Comparison of ENCODE assay signal across 18 cellular contexts in genomic region chr19:48650974-48651681, GRCh38. TPM values are rescaled to one million over a fixed set of nuclear protein-coding genes. Genes with fewer than 3 reads are reported as not detected.
DNase-seq lines count a peak whose midpoint lies in the region; ATAC-seq, FAIRE-seq and TF ChIP-seq lines count a peak whose summit lies in the region.
"Had no signal": no experiment of that assay in that cellular context is flagged by ENCODE, and none has a peak within 500 bp of the region (broad histone marks: within the 10 kb centered on the region; RNA-seq: fewer than 3 reads in every experiment).

No MANE protein-coding gene starts in this region.

- H3K4ac ChIP-seq in H1 (replicated peaks; ENCODE audit: insufficient read length, low read depth, low read length) = no peak overlapping the region

- DNase-seq in MCF 10A (ENCODE audit: unreplicated experiment) = no peak
- DNase-seq in breast epithelium (ENCODE audit: low spot score in 2 of 2) = no peak
- no peak for DNase-seq in T-cell
- DNase-seq in H1 (ENCODE audit: low read depth in 1 of 2, low spot score in 2 of 2) = no peak
- DNase-seq in NCI-H526 (lab: John Stamatoyannopoulos, UW) = no peak
- DNase-seq in Calu3 = no peak
- no peak for DNase-seq in midbrain (lab: John Stamatoyannopoulos, UW)
- no peak for DNase-seq in effector memory CD4-positive, alpha-beta T cell
- DNase-seq: GF-D8, GM23248, HFFc6, NCI-H1105 treated with DMSO at 0.1 percent for 48 hours, NCI-H187 treated with DMSO at 0.1 percent for 48 hours, NCI-H510A, Peyer's patch, SHP77 had no signal

- no peak overlapping the region for H2AK5ac ChIP-seq in H1 (ENCODE audit: low read depth, low read length)

- H2AFZ ChIP-seq in H1 (ENCODE audit: low read length) = no peak overlapping the region
- H2AFZ ChIP-seq: GM23248 had no signal

- no peaks in the 10 kb centered on the region for H3K27me3 ChIP-seq in breast epithelium
- no peaks in the 10 kb centered on the region for H3K27me3 ChIP-seq in H1 (replicated peaks in 1 of 4; ENCODE audit: control insufficient read depth in 3 of 4, extremely low read depth in 1 of 4, insufficient read depth in 3 of 4, low read length in 3 of 4)
- no peaks in the 10 kb centered on the region for H3K27me3 ChIP-seq in effector memory CD4-positive, alpha-beta T cell (replicated peaks; ENCODE audit: control insufficient read depth, insufficient read depth, low read length, poor library complexity, severe bottlenecking)
- H3K27me3 ChIP-seq: Peyer's patch had no signal

- H3K14ac ChIP-seq in H1 (ENCODE audit: insufficient read length) = no peak overlapping the region

- no peak for FAIRE-seq in H1 (lab: Jason Lieb, UNC)
- FAIRE-seq: A204.1 had no signal

- H3K27ac ChIP-seq in breast epithelium (no peak overlapping the region), H1 (ENCODE audit: low read depth, low read length) (no peak overlapping the region)
- no peak overlapping the region for H3K27ac ChIP-seq in effector memory CD4-positive, alpha-beta T cell (ENCODE audit: insufficient read depth, low read length, poor library complexity, severe bottlenecking)
- H3K27ac ChIP-seq: GM23248, Peyer's patch had no signal

- intact Hi-C loops in MCF 10A (cut with micrococcal nuclease) (no loop called here), breast epithelium (cut with DNase I; ENCODE audit: low total_unique reads) (no loop called here), Calu3 (cut with micrococcal nuclease; ENCODE audit: unreplicated experiment) (no loop called here)

- H2BK5ac ChIP-seq in H1 (ENCODE audit: low read depth, low read length) = no peak overlapping the region

- H3K9me3 ChIP-seq in breast epithelium = no peaks in the 10 kb centered on the region
- H3K9me3 ChIP-seq in H1 (ENCODE audit: insufficient read depth in 2 of 2, low read depth in 1 of 2, low read length in 1 of 2) = 0 out of 4 replicates have a peak, but pooled peaks cover 0 to 3% of the 10 kb centered on the region in 2 experiments
- no peaks in the 10 kb centered on the region for H3K9me3 ChIP-seq in effector memory CD4-positive, alpha-beta T cell (ENCODE audit: control insufficient read depth, low read length)
- H3K9me3 ChIP-seq: Peyer's patch had no signal

- H2BK12ac ChIP-seq in H1 (ENCODE audit: low read depth, low read length) = no peak overlapping the region

- H3K23ac ChIP-seq in H1 (ENCODE audit: insufficient read length) = no peak overlapping the region

- ATAC-seq in T-cell (replicated peaks in 1 of 4) = no peak

- TF ChIP-seq CTCF in MCF 10A (IDR thresholded peaks at IDR 0.05; ENCODE audit: unreplicated experiment) = no peak
- no peak for TF ChIP-seq CTCF in breast epithelium (IDR thresholded peaks at IDR 0.05)
- no peak for TF ChIP-seq CTCF in H1 (IDR thresholded peaks at IDR 0.05; ENCODE audit: control extremely low read depth in 1 of 3, insufficient read depth in 1 of 3, low read depth in 1 of 3, low read length in 3 of 3)
- TF ChIP-seq CTCF in Calu3 (IDR thresholded peaks at IDR 0.05; ENCODE audit: unreplicated experiment) = no peak

- peaks cover 1% of the 10 kb centered on the region; the same call in 1 of the 2 replicates for H3K23me2 ChIP-seq in H1 (ENCODE audit: low read depth, low read length)

- H3K27me3 Mint-ChIP-seq in MCF 10A (ENCODE audit: insufficient read depth, unreplicated experiment) (no peaks in the 10 kb centered on the region), T-cell (no peaks in the 10 kb centered on the region), Calu3 (ENCODE audit: unreplicated experiment) (peaks cover 22% of the 10 kb centered on the region)

- TF ChIP-seq POLR2A in breast epithelium (IDR thresholded peaks at IDR 0.05) = no peak
- TF ChIP-seq POLR2A in H1 (IDR thresholded peaks at IDR 0.05; ENCODE audit: control extremely low read depth in 1 of 2, low read depth in 2 of 2, low read length in 2 of 2) = no peak

- no peaks in the 10 kb centered on the region for H3K79me1 ChIP-seq in H1 (ENCODE audit: low read depth, low read length)

- H3K79me2 ChIP-seq in H1 (ENCODE audit: control insufficient read depth in 1 of 2, insufficient read depth in 2 of 2, low read length in 2 of 2) = no peaks in the 10 kb centered on the region

- no peak overlapping the region for H3K4me3 Mint-ChIP-seq in MCF 10A (ENCODE audit: unreplicated experiment)
- no peak overlapping the region for H3K4me3 Mint-ChIP-seq in T-cell
- H3K4me3 Mint-ChIP-seq in Calu3 (ENCODE audit: low read depth, unreplicated experiment) = no peak overlapping the region
- H3K4me3 Mint-ChIP-seq: CD14-positive monocyte, HFFc6 had no signal

- H4K8ac ChIP-seq in H1 (ENCODE audit: extremely low read depth, insufficient read depth, low read length) = no peak overlapping the region

- H3K36me3 Mint-ChIP-seq in MCF 10A (ENCODE audit: insufficient read depth, unreplicated experiment) (no peaks in the 10 kb centered on the region), T-cell (no peaks in the 10 kb centered on the region), Calu3 (ENCODE audit: insufficient read depth, unreplicated experiment) (peaks cover 2% of the 10 kb centered on the region)

- 86% methylated on average over 12 of the region's 12 CpGs; no CpG with 5 or more reads in 1 of the 2 experiments for WGBS in H1 (ENCODE audit: extremely low coverage in 1 of 2, insufficient coverage in 1 of 2, insufficient read length in 1 of 2, insufficient replicate concordance in 2 of 2, low coverage in 1 of 2, low lambda C conversion rate in 2 of 2, missing lambda C conversion rate in 1 of 2), 2 experiments

- no peak overlapping the region for H3K9ac ChIP-seq in H1 (replicated peaks in 1 of 4; ENCODE audit: extremely low read depth in 1 of 4, low read depth in 3 of 4, low read length in 3 of 4)
- H3K9ac ChIP-seq: GM23248 had no signal

- H3K27ac Mint-ChIP-seq in MCF 10A (ENCODE audit: low read depth, unreplicated experiment) (peak overlapping the region; percentile 22), T-cell (peak overlapping the region; percentile 11 to 33), Calu3 (ENCODE audit: unreplicated experiment) (no peak overlapping the region)
- H3K27ac Mint-ChIP-seq: HFFc6 had no signal

- no peak overlapping the region for H2BK120ac ChIP-seq in H1 (replicated peaks; ENCODE audit: low read depth, low read length)

- no peak overlapping the region for H3K4me2 ChIP-seq in H1 (ENCODE audit: insufficient read depth in 1 of 2, low read depth in 2 of 2, low read length in 2 of 2)

- no peak for TF ChIP-seq RAD21 in H1 (IDR thresholded peaks at IDR 0.05 in 1 of 2, conservative IDR thresholded peaks at IDR 0.05 in 1 of 2; ENCODE audit: low read depth in 2 of 2, low read length in 2 of 2)

- no peak overlapping the region for H4K91ac ChIP-seq in H1 (replicated peaks; ENCODE audit: insufficient read length, low read length)

- H3K4me1 Mint-ChIP-seq in MCF 10A (ENCODE audit: insufficient read depth, unreplicated experiment) (peaks cover 21% of the 10 kb centered on the region), T-cell (peaks cover 34 to 45% (median 35%) of the 10 kb centered on the region in 3 donors), Calu3 (ENCODE audit: low read depth, unreplicated experiment) (peaks cover 10% of the 10 kb centered on the region)

- H4K20me1 ChIP-seq in H1 (replicated peaks in 1 of 2; ENCODE audit: control insufficient read depth in 1 of 2, insufficient read depth in 2 of 2, low read length in 2 of 2) = no peaks in the 10 kb centered on the region

- H2BK15ac ChIP-seq in H1 (ENCODE audit: low read length) = 0 out of 2 replicates have a peak overlapping the region, but pooled peaks have one; percentile 53

- no peak overlapping the region for H3K56ac ChIP-seq in H1 (replicated peaks; ENCODE audit: insufficient read length, low read depth, low read length)

- H3K4me1 ChIP-seq in breast epithelium (no peaks in the 10 kb centered on the region), H1 (replicated peaks in 1 of 4; ENCODE audit: control insufficient read depth in 3 of 4, insufficient read depth in 4 of 4, low read length in 3 of 4) (peaks cover 0 to 2% (median 0%) of the 10 kb centered on the region in 4 experiments; a peak in 2 of 7 replicates)
- peaks cover 9% of the 10 kb centered on the region for H3K4me1 ChIP-seq in effector memory CD4-positive, alpha-beta T cell (ENCODE audit: control insufficient read depth, insufficient read depth, low read length, poor library complexity, severe bottlenecking)

- BruUV-seq in MCF 10A (replicated peaks; lab: Mats Ljungman, UMichigan) (no TSS peak), Calu3 (replicated peaks; lab: Mats Ljungman, UMichigan) (no TSS peak)

- no peak for TF ChIP-seq EP300 in H1 (IDR thresholded peaks at IDR 0.05; ENCODE audit: borderline replicate concordance in 1 of 2, low read depth in 2 of 2, low read length in 2 of 2)

- no peak overlapping the region for H4K5ac ChIP-seq in H1 (ENCODE audit: insufficient read length, low read depth, low read length)

- CTCF ChIA-PET in MCF 10A (lab: Yijun Ruan, JAX) (interaction anchor here (0.6 to 1.0 kb wide), 5 partner anchors 25 to 333 kb away, joined by 3 to 4 read pairs (median 3); no protein-coding TSS in a partner anchor), T-cell (lab: Charles Lee) (interaction anchor here in 1 of 2 donors (0.6 kb wide), 2 partner anchors 46 to 911 kb away, joined by 3 to 6 read pairs; no protein-coding TSS in a partner anchor), H1 (lab: Charles Lee; ENCODE audit: partially characterized antibody) (interaction anchor here (0.7 to 1.6 kb wide), 6 partner anchors 22 to 185 kb away, joined by 3 to 5 read pairs (median 4); partner anchors contain the start of genes FUT2, HSD17B14 and NTN5), Calu3 (lab: Charles Lee) (interaction anchor here (0.7 kb wide), 1 partner anchor 8 kb away, joined by 7 read pairs; no protein-coding TSS in a partner anchor)

- H3K36me3 ChIP-seq in breast epithelium (no peaks in the 10 kb centered on the region), H1 (ENCODE audit: control insufficient read depth in 2 of 4, insufficient read depth in 4 of 4, low read length in 3 of 4) (no peaks in the 10 kb centered on the region)
- H3K36me3 ChIP-seq in effector memory CD4-positive, alpha-beta T cell (ENCODE audit: control insufficient read depth, insufficient read depth, low read length) = no peaks in the 10 kb centered on the region
- H3K36me3 ChIP-seq: Peyer's patch had no signal

- no peak overlapping the region for H2BK20ac ChIP-seq in H1 (ENCODE audit: low read length)

- H3K18ac ChIP-seq in H1 (ENCODE audit: extremely low read depth, low read length) = no peak overlapping the region

- H3K4me3 ChIP-seq in breast epithelium = no peak overlapping the region
- H3K4me3 ChIP-seq in H1 (ENCODE audit: extremely low read depth in 1 of 4, insufficient read depth in 2 of 4, low read depth in 3 of 4, low read length in 4 of 4) = no peak overlapping the region
- H3K4me3 ChIP-seq in effector memory CD4-positive, alpha-beta T cell (ENCODE audit: insufficient read depth, low read depth, low read length, poor library complexity, severe bottlenecking) = no peak overlapping the region
- H3K4me3 ChIP-seq: GM23248, Peyer's patch had no signal

- POLR2A ChIA-PET in MCF 10A (lab: Yijun Ruan, JAX) = interaction anchor here (1.0 kb wide), 1 partner anchor 32 kb away, joined by 3 read pairs; the partner anchor contains the start of genes RPL18 and SPHK2
- POLR2A ChIA-PET in T-cell (lab: Charles Lee) = interaction anchor here in 1 of 2 donors (0.7 kb wide), 1 partner anchor 18 kb away, joined by 7 read pairs; no protein-coding TSS in a partner anchor
- POLR2A ChIA-PET in H1 (lab: Charles Lee; ENCODE audit: partially characterized antibody) = interaction anchor here (0.6 to 1.1 kb wide), 7 partner anchors 10 to 837 kb away, joined by 3 to 5 read pairs (median 3); no protein-coding TSS in a partner anchor

- H3K9me3 Mint-ChIP-seq in MCF 10A (ENCODE audit: unreplicated experiment) (no peaks in the 10 kb centered on the region), T-cell (no peaks in the 10 kb centered on the region), Calu3 (ENCODE audit: low read depth, unreplicated experiment) (no peaks in the 10 kb centered on the region)
- H3K9me3 Mint-ChIP-seq: HFFc6 had no signal

RNA-seq across cellular contexts. Expression of gene CA11, which starts 5.1 kb away (rescaled TPM):
- total RNA-seq in MCF 10A (2022) (2.6 and 2.9 TPM in 2 replicates), breast epithelium (10 to 100 TPM in 1 of 3 donors, 1 to 10 TPM in 2; 2.2 to 14.2 (median 9.8) TPM), T-cell (10 to 100 TPM in 4 of 5 donors, 1 to 10 TPM in 1; 8.0 to 18.5 (median 11.0) TPM), Calu3 (2022) (2.1 and 5.1 TPM in 2 replicates)
- 51.7 and 53.0 TPM in 2 replicates for total RNA-seq in H1 (2021; fragmentation: NEBNext Ultra II Directional; extraction: Animal tissue kit (Norgen Biotek cat#: 25700))
- polyA plus RNA-seq in H1 (2011; rRNA removed) = 71.4 and 78.9 TPM in 2 replicates
- 62.3 TPM for polyA plus RNA-seq in H1 (2011; cell fraction: cytosol; rRNA removed)
- 77.1 TPM for polyA plus RNA-seq in H1 (2011; cell fraction: nucleus; rRNA removed)
- polyA plus RNA-seq in H1 (2012, experiment 1 of 2) = 78.7 to 120 TPM (median 114 TPM) in 4 replicates
- 89.3 TPM for polyA plus RNA-seq in H1 (2012, experiment 2 of 2)
- polyA plus RNA-seq in H1 (2013, experiment 1 of 2) = 127 TPM
- polyA plus RNA-seq in H1 (2013, experiment 2 of 2) = 134 TPM
- 18.5 and 21.1 TPM in 2 replicates for polyA minus RNA-seq in H1 (2011; rRNA and poly(A)+ RNA removed)
- 18.4 TPM for polyA minus RNA-seq in H1 (2011; cell fraction: cytosol; rRNA and poly(A)+ RNA removed)
- polyA minus RNA-seq in H1 (2011; cell fraction: nucleus; rRNA and poly(A)+ RNA removed) = 19.0 TPM

RNA-seq across cellular contexts. Expression of gene DBP, which starts 13.9 kb away (rescaled TPM):
- 0.25 and 0.56 TPM in 2 replicates for total RNA-seq in MCF 10A (2022)
- 10 to 100 TPM in 1 of 3 donors, 1 to 10 TPM in 2; 3.9 to 10.8 (median 5.0) TPM for total RNA-seq in breast epithelium
- total RNA-seq in T-cell = 10 to 100 TPM; 24.5 to 57.2 (median 56.0) TPM
- total RNA-seq in H1 (2021; fragmentation: NEBNext Ultra II Directional; extraction: Animal tissue kit (Norgen Biotek cat#: 25700)) = 8.3 and 9.9 TPM in 2 replicates
- 7.5 and 8.2 TPM in 2 replicates for polyA plus RNA-seq in H1 (2011; rRNA removed)
- polyA plus RNA-seq in H1 (2011; cell fraction: cytosol; rRNA removed) = 4.7 TPM
- polyA plus RNA-seq in H1 (2011; cell fraction: nucleus; rRNA removed) = 7.8 TPM
- 6.7 to 12.3 TPM (median 10.9 TPM) in 4 replicates for polyA plus RNA-seq in H1 (2012, experiment 1 of 2)
- 12.0 TPM for polyA plus RNA-seq in H1 (2012, experiment 2 of 2)
- 4.4 TPM for polyA plus RNA-seq in H1 (2013, experiment 1 of 2)
- polyA plus RNA-seq in H1 (2013, experiment 2 of 2) = 5.6 TPM
- 3.9 and 5.5 TPM in 2 replicates for polyA minus RNA-seq in H1 (2011; rRNA and poly(A)+ RNA removed)
- 9.2 TPM for polyA minus RNA-seq in H1 (2011; cell fraction: cytosol; rRNA and poly(A)+ RNA removed)
- 9.2 TPM for polyA minus RNA-seq in H1 (2011; cell fraction: nucleus; rRNA and poly(A)+ RNA removed)
- total RNA-seq in Calu3 (2022) = 4.3 and 4.9 TPM in 2 replicates

RNA-seq across cellular contexts. Expression of gene NTN5, which starts 21.7 kb away (rescaled TPM):
- total RNA-seq in MCF 10A (2022) (0.17 TPM in 1 of 2 replicates, not detected in the other), breast epithelium (1 to 10 TPM in 2 of 3 donors, under 1 TPM in 1; 0.64 to 2.9 (median 2.6) TPM), T-cell (1 to 10 TPM; 2.2 to 4.2 (median 3.5) TPM), Calu3 (2022) (0.57 and 0.66 TPM in 2 replicates)
- total RNA-seq in H1 (2021; fragmentation: NEBNext Ultra II Directional; extraction: Animal tissue kit (Norgen Biotek cat#: 25700)) = 0.15 and 0.47 TPM in 2 replicates
- 0.80 and 0.85 TPM in 2 replicates for polyA plus RNA-seq in H1 (2011; rRNA removed)
- 0.54 TPM for polyA plus RNA-seq in H1 (2011; cell fraction: cytosol; rRNA removed)
- polyA plus RNA-seq in H1 (2011; cell fraction: nucleus; rRNA removed) = 2.7 TPM
- 0.41 to 0.82 TPM (median 0.46 TPM) in 4 replicates for polyA plus RNA-seq in H1 (2012, experiment 1 of 2)
- polyA plus RNA-seq in H1 (2012, experiment 2 of 2) = 0.41 TPM
- polyA plus RNA-seq in H1 (2013, experiment 1 of 2) = 0.18 TPM
- 0.15 TPM for polyA plus RNA-seq in H1 (2013, experiment 2 of 2)
- polyA minus RNA-seq in H1 (2011; rRNA and poly(A)+ RNA removed) = 0.15 and 0.25 TPM in 2 replicates
- not detected for polyA minus RNA-seq in H1 (2011; cell fraction: cytosol; rRNA and poly(A)+ RNA removed)
- 1.4 TPM for polyA minus RNA-seq in H1 (2011; cell fraction: nucleus; rRNA and poly(A)+ RNA removed)
- polyA plus RNA-seq: CD14-positive monocyte, GM23248 had no signal

RNA-seq across cellular contexts. Expression of gene SPHK2, which starts 31.8 kb away (rescaled TPM):
- total RNA-seq in MCF 10A (2022) (16.3 and 18.2 TPM in 2 replicates), breast epithelium (10 to 100 TPM in 2 of 3 donors, 1 to 10 TPM in 1; 7.4 to 10.8 (median 10.5) TPM), T-cell (10 to 100 TPM; 18.0 to 37.0 (median 31.8) TPM), Calu3 (2022) (20.5 and 24.2 TPM in 2 replicates)
- total RNA-seq in H1 (2021; fragmentation: NEBNext Ultra II Directional; extraction: Animal tissue kit (Norgen Biotek cat#: 25700)) = 60.9 and 61.6 TPM in 2 replicates
- polyA plus RNA-seq in H1 (2011; rRNA removed) = 43.9 and 81.8 TPM in 2 replicates
- 48.1 TPM for polyA plus RNA-seq in H1 (2011; cell fraction: cytosol; rRNA removed)
- polyA plus RNA-seq in H1 (2011; cell fraction: nucleus; rRNA removed) = 85.3 TPM
- polyA plus RNA-seq in H1 (2012, experiment 1 of 2) = 43.7 to 47.8 TPM (median 45.2 TPM) in 4 replicates
- polyA plus RNA-seq in H1 (2012, experiment 2 of 2) = 41.5 TPM
- polyA plus RNA-seq in H1 (2013, experiment 1 of 2) = 28.9 TPM
- polyA plus RNA-seq in H1 (2013, experiment 2 of 2) = 25.8 TPM
- polyA minus RNA-seq in H1 (2011; rRNA and poly(A)+ RNA removed) = 21.2 and 25.9 TPM in 2 replicates
- 37.9 TPM for polyA minus RNA-seq in H1 (2011; cell fraction: cytosol; rRNA and poly(A)+ RNA removed)
- 55.2 TPM for polyA minus RNA-seq in H1 (2011; cell fraction: nucleus; rRNA and poly(A)+ RNA removed)

RNA-seq across cellular contexts. Expression of gene RPL18, which starts 32.1 kb away (rescaled TPM):
- total RNA-seq in MCF 10A (2022) = 1,536 and 1,736 TPM in 2 replicates
- 1,000 to 10,000 TPM; 1,880 to 2,937 (median 2,507) TPM for total RNA-seq in breast epithelium
- total RNA-seq in T-cell = 1,000 to 10,000 TPM; 2,370 to 2,784 (median 2,662) TPM
- 1,669 and 1,693 TPM in 2 replicates for total RNA-seq in H1 (2021; fragmentation: NEBNext Ultra II Directional; extraction: Animal tissue kit (Norgen Biotek cat#: 25700))
- 2,789 and 3,426 TPM in 2 replicates for polyA plus RNA-seq in H1 (2011; rRNA removed)
- 2,747 TPM for polyA plus RNA-seq in H1 (2011; cell fraction: cytosol; rRNA removed)
- 1,998 TPM for polyA plus RNA-seq in H1 (2011; cell fraction: nucleus; rRNA removed)
- 1,368 to 3,492 TPM (median 2,780 TPM) in 4 replicates for polyA plus RNA-seq in H1 (2012, experiment 1 of 2)
- polyA plus RNA-seq in H1 (2012, experiment 2 of 2) = 5,563 TPM
- polyA plus RNA-seq in H1 (2013, experiment 1 of 2) = 2,312 TPM
- 2,245 TPM for polyA plus RNA-seq in H1 (2013, experiment 2 of 2)
- 621 and 624 TPM in 2 replicates for polyA minus RNA-seq in H1 (2011; rRNA and poly(A)+ RNA removed)
- 738 TPM for polyA minus RNA-seq in H1 (2011; cell fraction: cytosol; rRNA and poly(A)+ RNA removed)
- 950 TPM for polyA minus RNA-seq in H1 (2011; cell fraction: nucleus; rRNA and poly(A)+ RNA removed)
- total RNA-seq in Calu3 (2022) = 1,224 and 1,339 TPM in 2 replicates
